18 cellular contexts compared by ENCODE assay signal in the genomic region with DNA sequence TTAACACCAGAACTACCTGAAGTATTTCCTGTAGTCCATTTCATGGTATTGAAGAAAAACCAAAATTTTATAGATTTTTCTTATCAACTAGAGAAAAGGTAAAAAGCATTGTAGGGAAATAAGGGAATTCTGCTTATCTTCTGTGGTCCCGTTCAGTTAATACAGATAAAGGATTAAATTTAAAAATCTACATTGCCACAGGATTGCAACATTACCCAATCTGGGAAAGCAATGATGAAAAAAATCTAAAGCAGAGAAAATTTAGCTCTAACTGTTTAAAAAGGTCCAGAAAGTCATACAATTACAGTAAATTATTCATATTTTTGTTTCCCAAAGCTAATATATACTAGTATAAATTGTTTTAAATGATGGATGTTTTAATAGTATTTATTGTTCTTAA. TPM values are rescaled to one million over a fixed set of nuclear protein-coding genes. Genes with fewer than 3 reads are reported as not detected.
DNase-seq lines count a peak whose midpoint lies in the region; ATAC-seq and TF ChIP-seq lines count a peak whose summit lies in the region.
"Had no signal": no experiment of that assay in that cellular context is flagged by ENCODE, and none has a peak within 500 bp of the region (broad histone marks: within the 10 kb centered on the region; RNA-seq: fewer than 3 reads in every experiment).

No MANE protein-coding gene starts in this region.

- intact Hi-C loops in IMR-90 (cut with micrococcal nuclease): no loop called here
- intact Hi-C loops in activated CD4-positive, alpha-beta T cell treated with anti-CD3 and anti-CD28 coated beads for 36 hours (cut with DNase I, micrococcal nuclease): no loop called here

- H3K27ac ChIP-seq in IMR-90 (ENCODE audit: insufficient read depth, low read length): no peak overlapping the region
- H3K27ac ChIP-seq: 22Rv1 had no signal

- H3K4ac ChIP-seq in IMR-90 (ENCODE audit: low read depth, low read length): no peak overlapping the region

- H4K91ac ChIP-seq in IMR-90 (ENCODE audit: insufficient read depth, low read depth, low read length): no peak overlapping the region

- H2BK5ac ChIP-seq in IMR-90 (ENCODE audit: low read depth, low read length, poor library complexity, severe bottlenecking): no peak overlapping the region

- no peak overlapping the region for H4K5ac ChIP-seq in IMR-90 (ENCODE audit: low read depth, low read length)

- no peak overlapping the region for H3K27ac Mint-ChIP-seq in activated CD4-positive, alpha-beta T cell treated with anti-CD3 and anti-CD28 coated beads for 36 hours
- H3K27ac Mint-ChIP-seq: CD4-positive, alpha-beta memory T cell; GM23338; HFFc6 had no signal

- no peak overlapping the region for H2AK5ac ChIP-seq in IMR-90 (ENCODE audit: low read depth, low read length)

- H3K4me1 ChIP-seq in IMR-90 (ENCODE audit: control insufficient read depth, insufficient read depth, low read length): no peaks in the 10 kb centered on the region
- H3K4me1 ChIP-seq: HAP-1 had no signal

- H3K4me2 ChIP-seq in IMR-90 (ENCODE audit: low read depth, low read length): no peak overlapping the region
- H3K4me2 ChIP-seq: GM23338 had no signal

- no peaks in the 10 kb centered on the region for H3K27me3 Mint-ChIP-seq in activated CD4-positive, alpha-beta T cell treated with anti-CD3 and anti-CD28 coated beads for 36 hours
- H3K27me3 Mint-ChIP-seq: CD4-positive, alpha-beta memory T cell had no signal

- CTCF ChIA-PET in IMR-90 (lab: Yijun Ruan, JAX): interaction anchor here (0.6 kb wide), 1 partner anchor 8 kb away, joined by 3 read pairs; no protein-coding TSS in a partner anchor
- CTCF ChIA-PET in activated CD4-positive, alpha-beta T cell treated with anti-CD3 and anti-CD28 coated beads for 36 hours (lab: Charles Lee): interaction anchor here (1.0 to 2.1 kb wide), 3 partner anchors 14 to 87 kb away, joined by 4 to 6 read pairs (median 4); no protein-coding TSS in a partner anchor

- no peak overlapping the region for H2AFZ ChIP-seq in IMR-90 (replicated peaks; ENCODE audit: low read length, poor library complexity)
- H2AFZ ChIP-seq: GM23338 had no signal

- no peak overlapping the region for H3K23ac ChIP-seq in IMR-90 (ENCODE audit: low read depth, low read length)

- H3K56ac ChIP-seq in IMR-90 (ENCODE audit: extremely low read depth, insufficient read depth, low read length): no peak overlapping the region

- no peak for ATAC-seq in IMR-90 (ENCODE audit: low read depth)
- no peak for ATAC-seq in activated CD4-positive, alpha-beta T cell treated with anti-CD3 and anti-CD28 coated beads for 36 hours
- ATAC-seq: GM23338 had no signal

- H3K36me3 ChIP-seq in IMR-90 (ENCODE audit: control insufficient read depth, insufficient read depth, low read length): peaks cover 17% of the 10 kb centered on the region

- no CpG with 5 or more reads among the region's 1 CpG for WGBS in IMR-90 (ENCODE audit: extremely low coverage in 2 of 2, insufficient read length in 1 of 2), 2 experiments

- in situ Hi-C loops in IMR-90 (cut with MboI; ENCODE audit: low sequenced_read_pairs): no loop called here

- POLR2A ChIA-PET in IMR-90 (lab: Charles Lee; ENCODE audit: unreplicated experiment): interaction anchor here (0.6 to 0.9 kb wide), 2 partner anchors 18 to 810 kb away, joined by 3 read pairs; a partner anchor contains a TSS
- POLR2A ChIA-PET in activated CD4-positive, alpha-beta T cell treated with anti-CD3 and anti-CD28 coated beads for 36 hours (lab: Charles Lee): interaction anchor here (0.7 kb wide), 1 partner anchor 71 kb away, joined by 3 read pairs; no protein-coding TSS in a partner anchor

- no peaks in the 10 kb centered on the region for H3K9me3 ChIP-seq in IMR-90 (ENCODE audit: control insufficient read depth, insufficient read depth, low read length)
- H3K9me3 ChIP-seq: HAP-1 had no signal

- BruUV-seq in IMR-90 (replicated peaks; lab: Mats Ljungman, UMichigan): no TSS peak

- no peak overlapping the region for H3K4me3 ChIP-seq in IMR-90 (ENCODE audit: insufficient read depth, low read depth, low read length)
- H3K4me3 ChIP-seq: GM23338, HAP-1 had no signal

- H4K20me1 ChIP-seq in IMR-90 (ENCODE audit: insufficient read depth, low read length): no peaks in the 10 kb centered on the region

- no peak for TF ChIP-seq POLR2A in IMR-90 (IDR thresholded peaks at IDR 0.05; ENCODE audit: low read depth, low read length)

- H3K14ac ChIP-seq in IMR-90 (replicated peaks; ENCODE audit: low read depth, low read length): no peak overlapping the region

- H4K8ac ChIP-seq in IMR-90 (ENCODE audit: low read depth in 2 of 2, low read length in 2 of 2): no peak overlapping the region

- no peak overlapping the region for H2BK20ac ChIP-seq in IMR-90 (ENCODE audit: low read depth, low read length)

- no peaks in the 10 kb centered on the region for H3K9me1 ChIP-seq in IMR-90 (ENCODE audit: insufficient read depth, low read length)

- no peak for TF ChIP-seq CTCF in IMR-90 (conservative IDR thresholded peaks at IDR 0.05; ENCODE audit: low read depth, low read length)

- no peak overlapping the region for H2BK15ac ChIP-seq in IMR-90 (ENCODE audit: low read depth, low read length)

- dilution Hi-C loops in IMR-90 (cut with HindIII; ENCODE audit: low sequenced_read_pairs, unreplicated experiment): no loop called here

- no peaks in the 10 kb centered on the region for H3K4me1 Mint-ChIP-seq in activated CD4-positive, alpha-beta T cell treated with anti-CD3 and anti-CD28 coated beads for 36 hours
- H3K4me1 Mint-ChIP-seq: GM23338 had no signal

- H3K9ac ChIP-seq in IMR-90 (ENCODE audit: low read depth, low read length): no peak overlapping the region

- H3K27me3 ChIP-seq in IMR-90 (ENCODE audit: control insufficient read depth, insufficient read depth, low read length): no peaks in the 10 kb centered on the region

- no peaks in the 10 kb centered on the region for H3K9me3 Mint-ChIP-seq in activated CD4-positive, alpha-beta T cell treated with anti-CD3 and anti-CD28 coated beads for 36 hours (ENCODE audit: low read depth)
- H3K9me3 Mint-ChIP-seq: CD4-positive, alpha-beta memory T cell; GM23338; HFFc6 had no signal

- H2BK120ac ChIP-seq in IMR-90 (ENCODE audit: low read depth, low read length): no peak overlapping the region

- no peak overlapping the region for H2AK9ac ChIP-seq in IMR-90 (replicated peaks; ENCODE audit: low read depth, low read length, poor library complexity)

- TF ChIP-seq RAD21 in IMR-90 (IDR thresholded peaks at IDR 0.05; ENCODE audit: low read length): no peak

- DNase-seq in IMR-90 (no peak), amniotic epithelial cell (ENCODE audit: low read depth) (peak; percentile 68), fibroblast of peridontal ligament (ENCODE audit: extremely low read depth) (peak; percentile 21), AML-193 (lab: John Stamatoyannopoulos, UW) (no peak), activated gamma-delta T cell (lab: John Stamatoyannopoulos, UW) (no peak)
- no peak for DNase-seq in activated CD4-positive, alpha-beta T cell treated with anti-CD3 and anti-CD28 coated beads for 36 hours
- DNase-seq: C1 segment of cervical spinal cord; Calu3; CD4-positive, alpha-beta memory T cell; COR-L47; DMS53; DMS79 treated with DMSO at 0.1 percent for 48 hours; GF-D8; HFFc6 had no signal

- H3K79me1 ChIP-seq in IMR-90 (ENCODE audit: low read depth in 1 of 2, low read length in 2 of 2): peaks cover 22% of the 10 kb centered on the region in 2 experiments

- peaks cover 25% of the 10 kb centered on the region for H3K36me3 Mint-ChIP-seq in activated CD4-positive, alpha-beta T cell treated with anti-CD3 and anti-CD28 coated beads for 36 hours (ENCODE audit: low read depth)

- no peak overlapping the region for H3K18ac ChIP-seq in IMR-90 (ENCODE audit: low read depth, low read length)

- no peak overlapping the region for H3K4me3 Mint-ChIP-seq in activated CD4-positive, alpha-beta T cell treated with anti-CD3 and anti-CD28 coated beads for 36 hours
- H3K4me3 Mint-ChIP-seq: CD4-positive, alpha-beta memory T cell; GM23338; HFFc6 had no signal

TF ChIP-seq in IMR-90, 13 proteins besides CTCF, POLR2A, EP300 and RAD21:
- peak; percentile 47 for TF ChIP-seq CEBPB (IDR thresholded peaks at IDR 0.05; ENCODE audit: low read depth, low read length)
- TF ChIP-seq MAZ (IDR thresholded peaks at IDR 0.05; ENCODE audit: borderline replicate concordance, low read depth, low read length): no peak
TF ChIP-seq in IMR-90: peak in this region for 1.

RNA-seq across cellular contexts. Expression of a gene that starts 18.0 kb away (rescaled TPM):
- 25.8 and 26.0 TPM in 2 replicates for total RNA-seq in IMR-90 (2012; rRNA removed)
- 13.1 and 13.3 TPM in 2 replicates for polyA plus RNA-seq in IMR-90 (2012; rRNA removed)
- polyA plus RNA-seq in IMR-90 (2012; cell fraction: cytosol; rRNA removed): 4.7 and 6.3 TPM in 2 replicates
- 3.2 and 14.1 TPM in 2 replicates for polyA plus RNA-seq in IMR-90 (2012; cell fraction: nucleus; rRNA removed; ENCODE audit: low replicate concordance)
- 10 to 100 TPM; 35.2 to 37.9 TPM for total RNA-seq in activated CD4-positive, alpha-beta T cell treated with anti-CD3 and anti-CD28 coated beads for 36 hours

RNA-seq across cellular contexts. Expression of a gene that starts 18.1 kb away (rescaled TPM):
- total RNA-seq in IMR-90 (2012; rRNA removed): 30.0 and 30.1 TPM in 2 replicates
- 27.3 and 29.0 TPM in 2 replicates for polyA plus RNA-seq in IMR-90 (2012; rRNA removed)
- 7.0 and 15.6 TPM in 2 replicates for polyA plus RNA-seq in IMR-90 (2012; cell fraction: cytosol; rRNA removed)
- polyA plus RNA-seq in IMR-90 (2012; cell fraction: nucleus; rRNA removed; ENCODE audit: low replicate concordance): 25.4 and 42.1 TPM in 2 replicates
- 100 to 1,000 TPM; 108 to 109 TPM for total RNA-seq in activated CD4-positive, alpha-beta T cell treated with anti-CD3 and anti-CD28 coated beads for 36 hours

RNA-seq across cellular contexts. Expression of a gene that starts 35.1 kb away (rescaled TPM):
- total RNA-seq in IMR-90 (2012; rRNA removed): 34.2 and 38.4 TPM in 2 replicates
- 79.7 and 86.6 TPM in 2 replicates for polyA plus RNA-seq in IMR-90 (2012; rRNA removed)
- 30.1 and 40.2 TPM in 2 replicates for polyA plus RNA-seq in IMR-90 (2012; cell fraction: cytosol; rRNA removed)
- 470 and 640 TPM in 2 replicates for polyA plus RNA-seq in IMR-90 (2012; cell fraction: nucleus; rRNA removed; ENCODE audit: low replicate concordance)
- total RNA-seq in activated CD4-positive, alpha-beta T cell treated with anti-CD3 and anti-CD28 coated beads for 36 hours: 10 to 100 TPM; 59.8 to 64.6 TPM

RNA-seq across cellular contexts. Expression of a gene that starts 41.7 kb away (rescaled TPM):
- 28.1 and 31.1 TPM in 2 replicates for total RNA-seq in IMR-90 (2012; rRNA removed)
- 40.4 and 50.2 TPM in 2 replicates for polyA plus RNA-seq in IMR-90 (2012; rRNA removed)
- polyA plus RNA-seq in IMR-90 (2012; cell fraction: cytosol; rRNA removed): 20.9 and 32.3 TPM in 2 replicates
- 22.5 and 23.5 TPM in 2 replicates for polyA plus RNA-seq in IMR-90 (2012; cell fraction: nucleus; rRNA removed; ENCODE audit: low replicate concordance)
- 10 to 100 TPM; 35.1 to 35.3 TPM for total RNA-seq in activated CD4-positive, alpha-beta T cell treated with anti-CD3 and anti-CD28 coated beads for 36 hours

RNA-seq across cellular contexts. Expression of a gene that starts 50.9 kb away (rescaled TPM):
- total RNA-seq in IMR-90 (2012; rRNA removed): under 0.01 and 0.18 TPM in 2 replicates
- 0.21 and 0.24 TPM in 2 replicates for polyA plus RNA-seq in IMR-90 (2012; rRNA removed)
- polyA plus RNA-seq in IMR-90 (2012; cell fraction: cytosol; rRNA removed): 0.34 and 0.38 TPM in 2 replicates
- polyA plus RNA-seq in IMR-90 (2012; cell fraction: nucleus; rRNA removed; ENCODE audit: low replicate concordance): 0.14 and 0.24 TPM in 2 replicates
- not detected for total RNA-seq in activated CD4-positive, alpha-beta T cell treated with anti-CD3 and anti-CD28 coated beads for 36 hours
- total RNA-seq: CD4-positive, alpha-beta memory T cell; Daoy had no signal

Comparison
In these comparisons a context has a peak if more than half of its experiments do, and no peak if none do; other contexts are left out.
1. DNase-seq: peak in amniotic epithelial cell (single experiment) and fibroblast of peridontal ligament (single experiment); none in IMR-90 (single experiment), activated CD4-positive, alpha-beta T cell treated with anti-CD3 and anti-CD28 coated beads for 36 hours (single experiment), AML-193 (0 of 2) and activated gamma-delta T cell (single experiment).